24 cellular contexts compared by ENCODE assay signal in genomic region chr12:54426690-54427089, GRCh38. TPM values are rescaled to one million over a fixed set of nuclear protein-coding genes. Genes with fewer than 3 reads are reported as not detected.
DNase-seq lines count a peak whose midpoint lies in the region; ATAC-seq and TF ChIP-seq lines count a peak whose summit lies in the region.
"Had no signal": no experiment of that assay in that cellular context is flagged by ENCODE, and none has a peak within 500 bp of the region (broad histone marks: within the 10 kb centered on the region; RNA-seq: fewer than 3 reads in every experiment).

No MANE protein-coding gene starts in this region.

- TF ChIP-seq CTCF in left ventricle myocardium inferior (IDR thresholded peaks at IDR 0.05; ENCODE audit: borderline replicate concordance) (no peak), lower lobe of right lung (IDR thresholded peaks at IDR 0.05) (no peak)

- WGBS in right cardiac atrium, result 72% methylated on average over 3 of the region's 3 CpGs

- H3K27me3 ChIP-seq in right cardiac atrium (ENCODE audit: control insufficient read depth, insufficient read depth) (no peaks in the 10 kb centered on the region), left ventricle myocardium inferior (ENCODE audit: low read depth) (no peaks in the 10 kb centered on the region), lower lobe of right lung (ENCODE audit: low read depth) (peaks cover 4% of the 10 kb centered on the region), stomach smooth muscle (ENCODE audit: control insufficient read depth in 1 of 2, insufficient read depth in 2 of 2, low read length in 2 of 2) (no peaks in the 10 kb centered on the region)
- H3K27me3 ChIP-seq: body of pancreas had no signal

- ATAC-seq in right cardiac atrium (peak in 1 of 2 donors; percentile 20), lower lobe of right lung (no peak), GM18498 (IDR thresholded peaks at IDR 0.05; ENCODE audit: unreplicated experiment) (no peak), GM21390 (IDR thresholded peaks at IDR 0.05; ENCODE audit: unreplicated experiment) (no peak)
- ATAC-seq: A549; activated CD4-positive, alpha-beta T cell treated with anti-CD3 and anti-CD28 coated beads for 36 hours; body of pancreas; naive thymus-derived CD8-positive, alpha-beta T cell; Right ventricle myocardium inferior had no signal

- DNase-seq in right cardiac atrium, result no peak
- DNase-seq in left ventricle myocardium inferior, result no peak
- no peak for DNase-seq in lower lobe of right lung
- DNase-seq in middle frontal gyrus (ENCODE audit: extremely low spot score, low spot score), result no peak
- no peak for DNase-seq in DMS 273 treated with DMSO at 0.1 percent for 48 hours (lab: John Stamatoyannopoulos, UW)
- DNase-seq: activated CD4-positive, alpha-beta T cell treated with anti-CD3 and anti-CD28 coated beads for 36 hours; activated gamma-delta T cell treated with Interleukin-2 at 50 U/mL for 16 hours; activated T-cell treated with anti-CD3 and anti-CD28 coated beads, Interleukin-2, amount 50 U/mL, for 1 hour; body of pancreas; cerebellar nuclear complex; DMS53; dorsolateral prefrontal cortex; kidney glomerular epithelial cell; naive thymus-derived CD8-positive, alpha-beta T cell; NCI-H1048; NCI-H1930; NCI-H524; stimulated activated CD4-positive, alpha-beta T cell treated with anti-CD3 and anti-CD28 coated beads, Interleukin-2, amount 100 ng/mL, for 24 hours had no signal

- H3K9me3 ChIP-seq in right cardiac atrium (ENCODE audit: control insufficient read depth, low read length) (no peaks in the 10 kb centered on the region), left ventricle myocardium inferior (replicated peaks) (no peaks in the 10 kb centered on the region), lower lobe of right lung (no peaks in the 10 kb centered on the region), stomach smooth muscle (ENCODE audit: control insufficient read depth in 2 of 2, low read length in 2 of 2) (no peaks in the 10 kb centered on the region)
- H3K9me3 ChIP-seq: A549, body of pancreas had no signal

- H3K36me3 ChIP-seq in left ventricle myocardium inferior, result no peaks in the 10 kb centered on the region
- no peaks in the 10 kb centered on the region for H3K36me3 ChIP-seq in lower lobe of right lung
- H3K36me3 ChIP-seq in stomach smooth muscle (ENCODE audit: control insufficient read depth in 2 of 2, insufficient read depth in 2 of 2, low read length in 2 of 2), result no peaks in the 10 kb centered on the region

- H3K4me1 ChIP-seq in right cardiac atrium (ENCODE audit: control insufficient read depth, insufficient read depth, low read length) (peaks cover 24% of the 10 kb centered on the region), left ventricle myocardium inferior (peaks cover 89% of the 10 kb centered on the region), lower lobe of right lung (peaks cover 59% of the 10 kb centered on the region), stomach smooth muscle (ENCODE audit: control insufficient read depth, insufficient read depth, low read length) (peaks cover 43% of the 10 kb centered on the region)

- H3K27ac ChIP-seq in right cardiac atrium (ENCODE audit: low read length) (peak overlapping the region; percentile 40), left ventricle myocardium inferior (replicated peaks) (no peak overlapping the region), lower lobe of right lung (peak overlapping the region; percentile 46), stomach smooth muscle (ENCODE audit: low read length) (peak overlapping the region; percentile 73)
- H3K27ac ChIP-seq: A549, body of pancreas, dorsolateral prefrontal cortex had no signal

- no peak overlapping the region for H3K9ac ChIP-seq in stomach smooth muscle (ENCODE audit: low read length in 2 of 2)

- intact Hi-C loops in right cardiac atrium (cut with DNase I), result no loop called here
- intact Hi-C loops in left ventricle myocardium inferior (cut with micrococcal nuclease), result no loop called here
- intact Hi-C loops in lower lobe of right lung (cut with DNase I), result no loop called here

- H3K4me3 ChIP-seq in right cardiac atrium (ENCODE audit: low read length) (no peak overlapping the region), left ventricle myocardium inferior (no peak overlapping the region), lower lobe of right lung (no peak overlapping the region), stomach smooth muscle (ENCODE audit: low read length in 2 of 2) (no peak overlapping the region)
- H3K4me3 ChIP-seq: A549, body of pancreas, dorsolateral prefrontal cortex had no signal

RNA-seq across cellular contexts. Expression of gene ITGA5, which starts 7.6 kb away (rescaled TPM):
- total RNA-seq in right cardiac atrium, result 100 to 1,000 TPM in 1 of 4 donors, 10 to 100 TPM in 3; 57.0 to 141 (median 60.2) TPM
- polyA plus RNA-seq in right cardiac atrium, result 49.3 TPM
- 55.3 TPM for total RNA-seq in left ventricle myocardium inferior
- 97.1 TPM for total RNA-seq in lower lobe of right lung

RNA-seq across cellular contexts. Expression of gene ZNF385A, which starts 42.2 kb away (rescaled TPM):
- total RNA-seq in right cardiac atrium (10 to 100 TPM in 1 of 4 donors, 1 to 10 TPM in 3; 6.5 to 17.0 (median 8.9) TPM), left ventricle myocardium inferior (7.1 TPM), lower lobe of right lung (28.3 TPM)
- polyA plus RNA-seq in right cardiac atrium, result 6.0 TPM

RNA-seq across cellular contexts. Expression of gene GTSF1, which starts 46.7 kb away (rescaled TPM):
- under 1 TPM in 1 of 4 donors, not detected in 3; 0.79 TPM for total RNA-seq in right cardiac atrium
- polyA plus RNA-seq in right cardiac atrium, result not detected
- not detected for total RNA-seq in left ventricle myocardium inferior
- 4.5 TPM for total RNA-seq in lower lobe of right lung
- total RNA-seq: body of pancreas, G401 had no signal
- polyA plus RNA-seq: A549 had no signal
